In the genomic region with DNA sequence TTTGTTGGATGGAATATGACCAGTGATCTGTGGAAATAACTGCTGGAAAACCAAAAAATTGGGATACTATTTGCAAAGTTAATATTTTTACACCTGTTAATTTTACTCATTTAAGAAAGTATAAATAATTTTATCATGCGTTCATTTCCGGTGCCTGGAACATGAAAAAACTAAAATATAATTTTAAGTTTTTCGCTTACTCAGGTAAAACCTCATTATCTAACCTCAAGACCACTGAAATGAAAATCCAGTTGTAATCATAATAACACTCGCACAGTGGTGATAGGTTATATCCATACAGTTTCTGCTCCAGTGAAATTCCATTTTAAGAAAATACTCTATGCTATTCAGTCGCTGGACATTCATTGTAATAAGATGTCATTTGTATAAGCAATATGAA, we compare ENCODE assay signal across 11 cellular contexts.
"Had no signal": no experiment of that assay in that cellular context is flagged by ENCODE, and none has a peak within 500 bp of the region (broad histone marks: within the 10 kb centered on the region; RNA-seq: fewer than 3 reads in every experiment).

No MANE protein-coding gene starts in this region.

- DNase-seq: GM23248, GOT3, H7, H9, HCEC 1CT, HFFc6 had no signal

- H3K4me3 ChIP-seq: GM23248, GM23338, HAP-1 had no signal

- H3K4me2 ChIP-seq: GM23338 had no signal

- H3K4me3 Mint-ChIP-seq: GM23338, H9, HFFc6 had no signal

- H3K9ac ChIP-seq: GM23248 had no signal

- H3K27ac Mint-ChIP-seq: GM23338, H9, HFFc6 had no signal

- ATAC-seq: GM23338, HCT116 had no signal

- H3K27ac ChIP-seq: GM23248 had no signal

- H3K36me3 ChIP-seq: HAP-1 had no signal

- H2AFZ ChIP-seq: GM23248, GM23338 had no signal

- FAIRE-seq: H1, H54 had no signal
